Comparison of ENCODE assay signal across 7 cellular contexts in genomic region chr16:21514474-21514840, GRCh38.
DNase-seq lines count a peak whose midpoint lies in the region; ATAC-seq and TF ChIP-seq lines count a peak whose summit lies in the region.
"Not testable (repeated sequence)": the region's sequence is repeated elsewhere in the genome, so short reads cannot be mapped to it uniquely, and the experiment has no call there.

No MANE protein-coding gene starts in this region.

- H3K36me3 Mint-ChIP-seq in activated T-cell treated with anti-CD3 and anti-CD28 coated beads, Interleukin-2, amount 50 U/mL, for 24 hours (ENCODE audit: low read depth): peaks cover 93% of the 10 kb centered on the region
- peaks cover 0 to 24% (median 0%) of the 10 kb centered on the region in 3 donors for H3K36me3 Mint-ChIP-seq in naive thymus-derived CD8-positive, alpha-beta T cell

- not testable (repeated sequence) for H3K9me3 ChIP-seq in DOHH2 (ENCODE audit: control insufficient read depth, insufficient read depth, low read length); Peyer's patch; breast epithelium; heart right ventricle; smooth muscle cell (replicated peaks; ENCODE audit: low read depth)

- peak in 1 of 3 donors; percentile 3 for DNase-seq in Peyer's patch
- DNase-seq in activated T-cell treated with anti-CD3 and anti-CD28 coated beads, Interleukin-2, amount 50 U/mL, for 24 hours; breast epithelium (ENCODE audit: low spot score in 2 of 2); heart right ventricle; smooth muscle cell (lab: John Stamatoyannopoulos, UW; ENCODE audit: unreplicated experiment): not testable (repeated sequence)
- peak in 1 of 10 donors; percentile 4 for DNase-seq in naive thymus-derived CD8-positive, alpha-beta T cell

- H3K4me3 Mint-ChIP-seq in activated T-cell treated with anti-CD3 and anti-CD28 coated beads, Interleukin-2, amount 50 U/mL, for 24 hours: peak overlapping the region; percentile 59
- peak overlapping the region in 3 of 10 donors; percentile 5 to 28 (median 26) for H3K4me3 Mint-ChIP-seq in naive thymus-derived CD8-positive, alpha-beta T cell

- H3K4me1 ChIP-seq in DOHH2 (ENCODE audit: control insufficient read depth, low read length) (peaks cover 73% of the 10 kb centered on the region), Peyer's patch (peaks cover 0 to 58% (median 31%) of the 10 kb centered on the region in 4 donors), breast epithelium (peaks cover 6 to 28% of the 10 kb centered on the region in 2 donors), heart right ventricle (peaks cover 51 to 98% (median 87%) of the 10 kb centered on the region in 9 donors), smooth muscle cell (ENCODE audit: low read depth) (peaks cover 22% of the 10 kb centered on the region)

- TF ChIP-seq CTCF in DOHH2 (IDR thresholded peaks at IDR 0.05; ENCODE audit: low read depth, low read length, poor library complexity, severe bottlenecking); Peyer's patch (IDR thresholded peaks at IDR 0.05); breast epithelium (IDR thresholded peaks at IDR 0.05); heart right ventricle (IDR thresholded peaks at IDR 0.05); smooth muscle cell (IDR thresholded peaks at IDR 0.05; ENCODE audit: borderline replicate concordance, insufficient read depth, poor library complexity, severe bottlenecking): not testable (repeated sequence)

- H4K20me1 ChIP-seq in DOHH2 (ENCODE audit: control insufficient read depth, insufficient read depth, low read depth, low read length) (peaks cover 30% of the 10 kb centered on the region), smooth muscle cell (ENCODE audit: low read depth) (peaks cover 97% of the 10 kb centered on the region)

- H3K9ac ChIP-seq in smooth muscle cell (ENCODE audit: low read depth): not testable (repeated sequence)

- H3K4me2 ChIP-seq in DOHH2 (ENCODE audit: low read length): peak overlapping the region; percentile 47
- H3K4me2 ChIP-seq in smooth muscle cell: peak overlapping the region; percentile 1

- not testable (repeated sequence) for TF ChIP-seq POLR2A in Peyer's patch (IDR thresholded peaks at IDR 0.05); breast epithelium (IDR thresholded peaks at IDR 0.05)

- intact Hi-C loops in breast epithelium (cut with DNase I; ENCODE audit: low total_unique reads); heart right ventricle (cut with DNase I): not testable (repeated sequence)

- not testable (repeated sequence) for H3K9me2 ChIP-seq in DOHH2 (replicated peaks; ENCODE audit: control insufficient read depth, low read length)

- H3K27ac ChIP-seq in DOHH2 (ENCODE audit: low read depth, low read length); smooth muscle cell (ENCODE audit: low read depth): not testable (repeated sequence)
- H3K27ac ChIP-seq in Peyer's patch (peak overlapping the region in 3 of 4 donors; percentile 3 to 49 (median 16)), breast epithelium (peak overlapping the region; percentile 74 to 81), heart right ventricle (peak overlapping the region; percentile 54 to 92 (median 83))

- peaks cover 75% of the 10 kb centered on the region for H3K4me1 Mint-ChIP-seq in activated T-cell treated with anti-CD3 and anti-CD28 coated beads, Interleukin-2, amount 50 U/mL, for 24 hours (ENCODE audit: low read depth)
- H3K4me1 Mint-ChIP-seq in naive thymus-derived CD8-positive, alpha-beta T cell: peaks cover 32 to 83% (median 72%) of the 10 kb centered on the region in 4 donors

- 62 to 72% methylated on average over 14 of the region's 14 CpGs for WGBS in heart right ventricle, 2 donors
- 66% methylated on average over 14 of the region's 14 CpGs for WGBS in smooth muscle cell (ENCODE audit: low lambda C conversion rate)

- H3K27ac Mint-ChIP-seq in activated T-cell treated with anti-CD3 and anti-CD28 coated beads, Interleukin-2, amount 50 U/mL, for 24 hours: peak overlapping the region; percentile 88
- peak overlapping the region; percentile 2 to 84 (median 72) for H3K27ac Mint-ChIP-seq in naive thymus-derived CD8-positive, alpha-beta T cell

- not testable (repeated sequence) for H3K27me3 Mint-ChIP-seq in activated T-cell treated with anti-CD3 and anti-CD28 coated beads, Interleukin-2, amount 50 U/mL, for 24 hours; naive thymus-derived CD8-positive, alpha-beta T cell

- H3K36me3 ChIP-seq in DOHH2 (ENCODE audit: control insufficient read depth, low read length) (peaks cover 57% of the 10 kb centered on the region), heart right ventricle (peaks cover 0 to 16% (median 0%) of the 10 kb centered on the region in 9 donors)
- H3K36me3 ChIP-seq in Peyer's patch; breast epithelium; smooth muscle cell (ENCODE audit: low read depth): not testable (repeated sequence)

- H3K27me3 ChIP-seq in DOHH2 (ENCODE audit: control insufficient read depth, low read length); Peyer's patch; breast epithelium; heart right ventricle; smooth muscle cell (ENCODE audit: low read depth): not testable (repeated sequence)

- not testable (repeated sequence) for H2AFZ ChIP-seq in smooth muscle cell (ENCODE audit: low read depth)

- not testable (repeated sequence) for H3F3A ChIP-seq in DOHH2 (ENCODE audit: control insufficient read depth, insufficient read depth)
- H3F3A ChIP-seq in smooth muscle cell (ENCODE audit: low read depth): peaks cover 18% of the 10 kb centered on the region

- not testable (repeated sequence) for H3K9me3 Mint-ChIP-seq in activated T-cell treated with anti-CD3 and anti-CD28 coated beads, Interleukin-2, amount 50 U/mL, for 24 hours; naive thymus-derived CD8-positive, alpha-beta T cell

- H3K4me3 ChIP-seq in DOHH2 (ENCODE audit: low read length) (peak overlapping the region; percentile 28; the same call in 1 of the 2 replicates), breast epithelium (peak overlapping the region in 1 of 3 donors; percentile 37)
- H3K4me3 ChIP-seq in Peyer's patch, heart right ventricle, smooth muscle cell: not testable (repeated sequence)

- POLR2A ChIA-PET in naive thymus-derived CD8-positive, alpha-beta T cell (lab: Charles Lee): not testable (repeated sequence)

- not testable (repeated sequence) for ATAC-seq in heart right ventricle; naive thymus-derived CD8-positive, alpha-beta T cell

- peaks cover 96% of the 10 kb centered on the region for H3K79me2 ChIP-seq in DOHH2 (ENCODE audit: control insufficient read depth, low read length)
- peaks cover 94% of the 10 kb centered on the region for H3K79me2 ChIP-seq in smooth muscle cell (ENCODE audit: low read depth)
